ENCODE assay signal across 18 cellular contexts in the genomic region with DNA sequence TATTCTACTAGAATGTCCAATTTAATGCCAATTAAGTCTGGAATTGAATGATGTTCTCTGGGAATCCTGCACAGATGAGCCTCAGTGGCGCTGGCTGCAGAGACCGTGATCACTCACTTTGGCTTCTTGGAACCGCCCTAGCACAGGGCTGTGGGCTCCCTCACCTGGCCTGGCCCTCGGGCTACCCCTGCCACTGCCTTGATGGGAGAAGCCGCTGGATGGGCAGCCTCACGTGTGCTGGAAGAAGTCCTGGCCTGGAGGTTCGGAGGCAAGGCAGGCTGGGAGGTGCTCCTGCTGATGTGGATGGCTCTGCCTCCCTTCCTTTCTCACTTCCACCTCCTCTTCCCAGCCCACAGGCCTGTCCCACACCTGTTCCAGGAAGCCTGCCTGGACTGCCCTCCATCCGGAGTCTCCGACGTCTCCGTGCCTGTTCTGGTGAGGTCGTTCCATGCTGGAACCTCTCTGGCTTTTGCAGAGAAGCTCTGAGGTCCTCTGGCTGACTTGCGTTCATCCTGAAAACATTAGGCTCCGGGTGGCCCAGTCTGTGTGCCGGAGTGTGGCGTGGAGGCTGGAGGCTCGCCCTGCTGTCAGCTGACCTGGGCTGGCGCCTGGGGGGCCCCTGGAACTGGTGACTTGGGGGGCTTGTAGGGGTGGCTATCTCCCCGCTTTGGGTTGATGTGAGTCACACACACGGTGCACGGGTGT.
A peak's percentile ranks its signal among the peaks of the same experiment; 100 is the strongest.
DNase-seq lines count a peak whose midpoint lies in the region; ATAC-seq, FAIRE-seq and TF ChIP-seq lines count a peak whose summit lies in the region.
"Had no signal": no experiment of that assay in that cellular context is flagged by ENCODE, and none has a peak within 500 bp of the region (broad histone marks: within the 10 kb centered on the region; RNA-seq: fewer than 3 reads in every experiment).

No MANE protein-coding gene starts in this region.

- in situ Hi-C loops in GM13977 (cut with MboI; ENCODE audit: low pct_unique_long_range_greater_than_20kb, low sequenced_read_pairs, unreplicated experiment): no loop called here

- H3K23me2 ChIP-seq in H1 (ENCODE audit: low read depth, low read length): no peaks in the 10 kb centered on the region

- H3K9ac ChIP-seq in H1 (replicated peaks in 1 of 4; ENCODE audit: extremely low read depth in 1 of 4, low read depth in 3 of 4, low read length in 3 of 4) (no peak overlapping the region), neuronal stem cell (ENCODE audit: low read depth, low read length, poor library complexity) (no peak overlapping the region)
- H3K9ac ChIP-seq: SK-N-SH had no signal

- no peak overlapping the region for H3K4me3 ChIP-seq in heart left ventricle
- no peak overlapping the region for H3K4me3 ChIP-seq in H1 (ENCODE audit: extremely low read depth in 1 of 4, insufficient read depth in 2 of 4, low read depth in 3 of 4, low read length in 4 of 4)
- no peak overlapping the region for H3K4me3 ChIP-seq in neuronal stem cell (ENCODE audit: low read length in 2 of 2)
- no peak overlapping the region for H3K4me3 ChIP-seq in urinary bladder (ENCODE audit: low read depth, low read length)

- TF ChIP-seq RAD21 in H1 (IDR thresholded peaks at IDR 0.05 in 1 of 2, conservative IDR thresholded peaks at IDR 0.05 in 1 of 2; ENCODE audit: low read depth in 2 of 2, low read length in 2 of 2): no peak

- no peak overlapping the region for H2AFZ ChIP-seq in H1 (ENCODE audit: low read length)
- H2AFZ ChIP-seq in neuronal stem cell (ENCODE audit: low read length): no peak overlapping the region

- TF ChIP-seq EP300 in H1 (IDR thresholded peaks at IDR 0.05; ENCODE audit: borderline replicate concordance in 1 of 2, low read depth in 2 of 2, low read length in 2 of 2): no peak

- H3K79me1 ChIP-seq in H1 (ENCODE audit: low read depth, low read length) (no peaks in the 10 kb centered on the region), neuronal stem cell (ENCODE audit: low read depth, low read length) (peaks cover 2% of the 10 kb centered on the region)

- H3K36me3 ChIP-seq in heart left ventricle (no peaks in the 10 kb centered on the region), H1 (ENCODE audit: control insufficient read depth in 2 of 4, insufficient read depth in 4 of 4, low read length in 3 of 4) (no peaks in the 10 kb centered on the region), neuronal stem cell (replicated peaks in 1 of 2; ENCODE audit: control insufficient read depth in 2 of 2, insufficient read depth in 2 of 2, low read length in 2 of 2) (no peaks in the 10 kb centered on the region), urinary bladder (ENCODE audit: insufficient read depth) (no peaks in the 10 kb centered on the region)

- H4K8ac ChIP-seq in H1 (ENCODE audit: extremely low read depth, insufficient read depth, low read length) (no peak overlapping the region), neuronal stem cell (ENCODE audit: low read depth, low read length) (no peak overlapping the region)

- H2BK5ac ChIP-seq in H1 (ENCODE audit: low read depth, low read length): no peak overlapping the region
- H2BK5ac ChIP-seq in neuronal stem cell (ENCODE audit: low read length): peak overlapping the region; percentile 39

- H3K4me1 ChIP-seq in heart left ventricle: peaks cover 0 to 55% (median 27%) of the 10 kb centered on the region in 12 donors
- H3K4me1 ChIP-seq in H1 (replicated peaks in 1 of 4; ENCODE audit: control insufficient read depth in 3 of 4, insufficient read depth in 4 of 4, low read length in 3 of 4): no peaks in the 10 kb centered on the region
- no peaks in the 10 kb centered on the region for H3K4me1 ChIP-seq in neuronal stem cell (ENCODE audit: control insufficient read depth in 2 of 2, insufficient read depth in 1 of 2, low read depth in 1 of 2, low read length in 2 of 2)
- H3K4me1 ChIP-seq in urinary bladder (ENCODE audit: insufficient read depth): peaks cover 3% of the 10 kb centered on the region

- no peak for FAIRE-seq in H1 (lab: Jason Lieb, UNC)
- FAIRE-seq: A204.1, endothelial cell of umbilical vein, GM12891, H54 had no signal

- H3K79me2 ChIP-seq in H1 (ENCODE audit: control insufficient read depth in 1 of 2, insufficient read depth in 2 of 2, low read length in 2 of 2): no peaks in the 10 kb centered on the region

- no peak overlapping the region for H2BK20ac ChIP-seq in H1 (ENCODE audit: low read length)

- peak overlapping the region in 10 of 12 donors; percentile 30 to 76 (median 65) for H3K27ac ChIP-seq in heart left ventricle
- no peak overlapping the region for H3K27ac ChIP-seq in H1 (ENCODE audit: low read depth, low read length)
- H3K27ac ChIP-seq in neuronal stem cell (replicated peaks; ENCODE audit: low read length): no peak overlapping the region
- peak overlapping the region; percentile 66 for H3K27ac ChIP-seq in urinary bladder (ENCODE audit: low read depth)

- H3K9me3 ChIP-seq in heart left ventricle: no peaks in the 10 kb centered on the region
- H3K9me3 ChIP-seq in H1 (ENCODE audit: insufficient read depth in 2 of 2, low read depth in 1 of 2, low read length in 1 of 2): peaks cover 4 to 12% of the 10 kb centered on the region in 2 experiments; a peak in 1 of 4 replicates
- H3K9me3 ChIP-seq in neuronal stem cell (replicated peaks in 1 of 2; ENCODE audit: control insufficient read depth in 2 of 2, insufficient read depth in 1 of 2, low read depth in 1 of 2, low read length in 2 of 2): no peaks in the 10 kb centered on the region
- H3K9me3 ChIP-seq: SK-N-SH had no signal

- TF ChIP-seq CTCF in heart left ventricle (IDR thresholded peaks at IDR 0.05) (no peak), H1 (IDR thresholded peaks at IDR 0.05; ENCODE audit: control extremely low read depth in 1 of 3, insufficient read depth in 1 of 3, low read depth in 1 of 3, low read length in 3 of 3) (no peak), GM13977 (IDR thresholded peaks at IDR 0.05; ENCODE audit: extremely low read depth, insufficient read depth, missing control alignments) (no peak)

- no peak overlapping the region for H3K56ac ChIP-seq in H1 (replicated peaks; ENCODE audit: insufficient read length, low read depth, low read length)

- H3K23ac ChIP-seq in H1 (ENCODE audit: insufficient read length) (no peak overlapping the region), neuronal stem cell (ENCODE audit: low read depth, low read length, poor library complexity) (no peak overlapping the region)

- intact Hi-C loops in heart left ventricle (cut with DNase I): loop anchor here in 2 of 10 donors (5.0 to 10.0 kb wide), 2 partner anchors 61 to 169 kb away; a partner anchor contains a TSS
- intact Hi-C loops in Right ventricle myocardium superior (cut with DNase I): no loop called here

- no peaks in the 10 kb centered on the region for H4K20me1 ChIP-seq in H1 (replicated peaks in 1 of 2; ENCODE audit: control insufficient read depth in 1 of 2, insufficient read depth in 2 of 2, low read length in 2 of 2)

- H2AK5ac ChIP-seq in H1 (ENCODE audit: low read depth, low read length) (no peak overlapping the region), neuronal stem cell (ENCODE audit: low read depth, low read length) (no peak overlapping the region)

- H3K14ac ChIP-seq in H1 (ENCODE audit: insufficient read length): no peak overlapping the region
- no peak overlapping the region for H3K14ac ChIP-seq in neuronal stem cell (ENCODE audit: low read length)

- no peak overlapping the region for H3K4ac ChIP-seq in H1 (replicated peaks; ENCODE audit: insufficient read length, low read depth, low read length)
- H3K4ac ChIP-seq in neuronal stem cell (ENCODE audit: low read length): no peak overlapping the region

- 43 to 75% (median 66%) methylated on average over 11 to 21 of the region's 21 CpGs for WGBS in heart left ventricle, 4 donors
- 92% methylated on average over 21 of the region's 21 CpGs; no CpG with 5 or more reads in 1 of the 2 experiments for WGBS in H1 (ENCODE audit: extremely low coverage in 1 of 2, insufficient coverage in 1 of 2, insufficient read length in 1 of 2, insufficient replicate concordance in 2 of 2, low coverage in 1 of 2, low lambda C conversion rate in 2 of 2, missing lambda C conversion rate in 1 of 2), 2 experiments
- no CpG with 5 or more reads among the region's 21 CpGs for WGBS in neuronal stem cell (ENCODE audit: extremely low coverage in 2 of 2, insufficient read length in 2 of 2, insufficient replicate concordance in 1 of 2), 2 donors
- 61% methylated on average over 21 of the region's 21 CpGs for WGBS in urinary bladder

- no peak for DNase-seq in heart left ventricle
- no peak for DNase-seq in Right ventricle myocardium superior
- DNase-seq in H1 (ENCODE audit: low read depth in 1 of 2, low spot score in 2 of 2): no peak
- no peak for DNase-seq in neuronal stem cell (ENCODE audit: low spot score)
- no peak for DNase-seq in GOT3 (lab: John Stamatoyannopoulos, UW)
- DNase-seq in GM13977 (ENCODE audit: low spot score): no peak
- DNase-seq: activated CD4-positive, alpha-beta T cell treated with anti-CD3 and anti-CD28 coated beads for 4 hours; activated naive CD8-positive, alpha-beta T cell treated with anti-CD3 and anti-CD28 coated beads for 36 hours; midbrain; NCI-H2029; NCI-H524; SK-N-SH had no signal

- ATAC-seq in heart left ventricle (no peak), Right ventricle myocardium superior (ENCODE audit: poor library complexity) (no peak), GM19467 (IDR thresholded peaks at IDR 0.05; ENCODE audit: unreplicated experiment) (no peak)

- CTCF ChIA-PET in H1 (lab: Charles Lee; ENCODE audit: partially characterized antibody): interaction anchor here (1.2 to 1.4 kb wide), 2 partner anchors 128 to 225 kb away, joined by 3 read pairs; no protein-coding TSS in a partner anchor

- H3K18ac ChIP-seq in H1 (ENCODE audit: extremely low read depth, low read length) (no peak overlapping the region), neuronal stem cell (ENCODE audit: low read length) (no peak overlapping the region)

- TF ChIP-seq POLR2A in heart left ventricle (IDR thresholded peaks at IDR 0.05): no peak
- no peak for TF ChIP-seq POLR2A in H1 (IDR thresholded peaks at IDR 0.05; ENCODE audit: control extremely low read depth in 1 of 2, low read depth in 2 of 2, low read length in 2 of 2)

- H2BK15ac ChIP-seq in H1 (ENCODE audit: low read length): no peak overlapping the region
- H2BK15ac ChIP-seq in neuronal stem cell (ENCODE audit: low read length): no peak overlapping the region

- H2BK120ac ChIP-seq in H1 (replicated peaks; ENCODE audit: low read depth, low read length) (no peak overlapping the region), neuronal stem cell (ENCODE audit: low read depth, low read length) (peak overlapping the region; percentile 61)

- H4K5ac ChIP-seq in H1 (ENCODE audit: insufficient read length, low read depth, low read length): no peak overlapping the region

- POLR2A ChIA-PET in H1 (lab: Charles Lee; ENCODE audit: partially characterized antibody): no interaction called here

- H3K27me3 ChIP-seq in heart left ventricle (no peaks in the 10 kb centered on the region), H1 (replicated peaks in 1 of 4; ENCODE audit: control insufficient read depth in 3 of 4, extremely low read depth in 1 of 4, insufficient read depth in 3 of 4, low read length in 3 of 4) (no peaks in the 10 kb centered on the region), neuronal stem cell (ENCODE audit: control insufficient read depth in 3 of 3, insufficient read depth in 3 of 3, low read depth in 1 of 3, low read length in 3 of 3) (peaks cover 0 to 3% (median 0%) of the 10 kb centered on the region in 3 experiments)

- H3K4me2 ChIP-seq in H1 (ENCODE audit: insufficient read depth in 1 of 2, low read depth in 2 of 2, low read length in 2 of 2) (no peak overlapping the region), neuronal stem cell (ENCODE audit: insufficient read depth, low read length, poor library complexity, severe bottlenecking) (no peak overlapping the region)
- H3K4me2 ChIP-seq: SK-N-SH had no signal

- no peak overlapping the region for H2BK12ac ChIP-seq in H1 (ENCODE audit: low read depth, low read length)
- H2BK12ac ChIP-seq in neuronal stem cell (ENCODE audit: low read length): no peak overlapping the region

- H4K91ac ChIP-seq in H1 (replicated peaks; ENCODE audit: insufficient read length, low read length) (peak overlapping the region; percentile 6), neuronal stem cell (ENCODE audit: low read depth, low read length, poor library complexity) (no peak overlapping the region)

Comparison
In these comparisons a context has a peak if more than half of its experiments do, and no peak if none do; other contexts are left out.
1. H3K27ac ChIP-seq: peak in heart left ventricle (10 of 12) and urinary bladder (single experiment); none in H1 (single experiment) and neuronal stem cell (single experiment).